Comparison of ENCODE assay signal across 8 cellular contexts in the genomic region with DNA sequence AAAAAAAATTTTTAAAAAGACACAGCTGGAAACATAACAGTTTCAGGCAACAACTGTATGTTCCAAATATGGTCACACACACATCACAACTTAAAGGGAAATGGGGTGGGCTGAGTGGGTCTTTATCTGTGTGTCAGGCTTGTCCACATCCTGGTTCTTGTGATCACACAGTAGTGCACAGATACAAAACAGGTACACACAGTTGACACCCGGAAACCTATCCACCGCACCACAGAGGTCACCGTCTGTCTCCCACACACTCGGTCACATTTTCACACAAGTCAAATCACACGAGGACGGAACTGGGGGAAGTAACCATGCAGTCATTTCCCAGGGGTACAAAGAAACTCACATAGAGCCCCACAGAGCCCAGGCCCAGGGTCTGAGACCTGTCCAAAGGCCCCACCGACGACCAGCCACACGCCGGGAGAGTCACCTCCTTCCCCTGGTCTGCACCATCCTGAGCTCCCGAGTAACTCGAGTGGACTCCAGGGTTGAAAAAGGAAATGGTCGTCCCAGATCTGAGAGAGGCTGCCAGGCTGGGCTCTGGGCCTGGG. TPM values are rescaled to one million over a fixed set of nuclear protein-coding genes. Genes with fewer than 3 reads are reported as not detected.
DNase-seq lines count a peak whose midpoint lies in the region; ATAC-seq and TF ChIP-seq lines count a peak whose summit lies in the region.

No MANE protein-coding gene starts in this region.

- TF ChIP-seq CTCF in chondrocyte (IDR thresholded peaks at IDR 0.05) = no peak

- peaks cover 8% of the 10 kb centered on the region for H3K36me3 Mint-ChIP-seq in natural killer cell treated with Interleukin-12 subunit alpha and Interleukin-12 subunit beta and Interleukin-15 and Interleukin-18, amount 100 ng/mL, for 72 hours
- peaks cover 5% of the 10 kb centered on the region for H3K36me3 Mint-ChIP-seq in chondrocyte (ENCODE audit: low read depth)

- DNase-seq in activated T-cell treated with anti-CD3 and anti-CD28 coated beads, Interleukin-2, amount 50 U/mL, for 1 hour = peak; percentile 69
- DNase-seq in natural killer cell treated with Interleukin-12 subunit alpha and Interleukin-12 subunit beta and Interleukin-15 and Interleukin-18, amount 100 ng/mL, for 72 hours (ENCODE audit: low spot score) = no peak
- no peak for DNase-seq in NCI-H2107 (lab: John Stamatoyannopoulos, UW)
- no peak for DNase-seq in DMS153 (lab: John Stamatoyannopoulos, UW)
- DNase-seq in chondrocyte (ENCODE audit: low spot score) = no peak
- no peak for DNase-seq in LoVo (ENCODE audit: low spot score)

- ATAC-seq in GM19438 (IDR thresholded peaks at IDR 0.05; ENCODE audit: low read depth, unreplicated experiment) (peak; percentile 42), HG03571 (IDR thresholded peaks at IDR 0.05; ENCODE audit: unreplicated experiment) (peak; percentile 39)
- peak; percentile 7 to 71 for ATAC-seq in natural killer cell treated with Interleukin-12 subunit alpha and Interleukin-12 subunit beta and Interleukin-15 and Interleukin-18, amount 100 ng/mL, for 72 hours

- H3K4me1 Mint-ChIP-seq in natural killer cell treated with Interleukin-12 subunit alpha and Interleukin-12 subunit beta and Interleukin-15 and Interleukin-18, amount 100 ng/mL, for 72 hours (ENCODE audit: low read depth in 2 of 2) = peaks cover 50 to 65% of the 10 kb centered on the region in 2 donors
- peaks cover 10% of the 10 kb centered on the region for H3K4me1 Mint-ChIP-seq in chondrocyte (ENCODE audit: low read depth)

- H3K4me3 Mint-ChIP-seq in natural killer cell treated with Interleukin-12 subunit alpha and Interleukin-12 subunit beta and Interleukin-15 and Interleukin-18, amount 100 ng/mL, for 72 hours = peak overlapping the region; percentile 96
- H3K4me3 Mint-ChIP-seq in chondrocyte (ENCODE audit: unreplicated experiment) = no peak overlapping the region

- no peaks in the 10 kb centered on the region for H3K27me3 Mint-ChIP-seq in natural killer cell treated with Interleukin-12 subunit alpha and Interleukin-12 subunit beta and Interleukin-15 and Interleukin-18, amount 100 ng/mL, for 72 hours
- H3K27me3 Mint-ChIP-seq in chondrocyte (ENCODE audit: low read depth) = no peaks in the 10 kb centered on the region

- no peaks in the 10 kb centered on the region for H3K9me3 Mint-ChIP-seq in natural killer cell treated with Interleukin-12 subunit alpha and Interleukin-12 subunit beta and Interleukin-15 and Interleukin-18, amount 100 ng/mL, for 72 hours
- no peaks in the 10 kb centered on the region for H3K9me3 Mint-ChIP-seq in chondrocyte (ENCODE audit: low read depth)

- peak overlapping the region; percentile 95 to 100 for H3K27ac Mint-ChIP-seq in natural killer cell treated with Interleukin-12 subunit alpha and Interleukin-12 subunit beta and Interleukin-15 and Interleukin-18, amount 100 ng/mL, for 72 hours
- H3K27ac Mint-ChIP-seq in chondrocyte (ENCODE audit: unreplicated experiment) = no peak overlapping the region

RNA-seq across cellular contexts. Expression of a gene that starts 1.4 kb away (rescaled TPM):
- total RNA-seq in natural killer cell treated with Interleukin-12 subunit alpha and Interleukin-12 subunit beta and Interleukin-15 and Interleukin-18, amount 100 ng/mL, for 72 hours = 100 to 1,000 TPM; 114 to 178 TPM
- total RNA-seq in chondrocyte = 28.2 to 33.1 TPM (median 31.0 TPM) in 3 replicates

RNA-seq across cellular contexts. Expression of a gene that starts 2.3 kb away (rescaled TPM):
- total RNA-seq in natural killer cell treated with Interleukin-12 subunit alpha and Interleukin-12 subunit beta and Interleukin-15 and Interleukin-18, amount 100 ng/mL, for 72 hours = 1 to 10 TPM; 5.1 to 5.2 TPM
- total RNA-seq in chondrocyte = 0.45 to 0.46 TPM in 2 of 3 replicates, not detected in the other

RNA-seq across cellular contexts. Expression of a gene that starts 6.8 kb away (rescaled TPM):
- total RNA-seq in natural killer cell treated with Interleukin-12 subunit alpha and Interleukin-12 subunit beta and Interleukin-15 and Interleukin-18, amount 100 ng/mL, for 72 hours = 10 to 100 TPM; 35.0 to 35.6 TPM
- 9.5 to 13.5 TPM (median 10.4 TPM) in 3 replicates for total RNA-seq in chondrocyte

RNA-seq across cellular contexts. Expression of a gene that starts 15.0 kb away (rescaled TPM):
- 100 to 1,000 TPM; 245 to 329 TPM for total RNA-seq in natural killer cell treated with Interleukin-12 subunit alpha and Interleukin-12 subunit beta and Interleukin-15 and Interleukin-18, amount 100 ng/mL, for 72 hours
- total RNA-seq in chondrocyte = 145 to 149 TPM (median 146 TPM) in 3 replicates

RNA-seq across cellular contexts. Expression of a gene that starts 18.6 kb away (rescaled TPM):
- 10 to 100 TPM; 61.9 to 83.1 TPM for total RNA-seq in natural killer cell treated with Interleukin-12 subunit alpha and Interleukin-12 subunit beta and Interleukin-15 and Interleukin-18, amount 100 ng/mL, for 72 hours
- 15.8 to 21.8 TPM (median 19.9 TPM) in 3 replicates for total RNA-seq in chondrocyte
